Comparison of ENCODE assay signal across 31 cellular contexts in the genomic region with DNA sequence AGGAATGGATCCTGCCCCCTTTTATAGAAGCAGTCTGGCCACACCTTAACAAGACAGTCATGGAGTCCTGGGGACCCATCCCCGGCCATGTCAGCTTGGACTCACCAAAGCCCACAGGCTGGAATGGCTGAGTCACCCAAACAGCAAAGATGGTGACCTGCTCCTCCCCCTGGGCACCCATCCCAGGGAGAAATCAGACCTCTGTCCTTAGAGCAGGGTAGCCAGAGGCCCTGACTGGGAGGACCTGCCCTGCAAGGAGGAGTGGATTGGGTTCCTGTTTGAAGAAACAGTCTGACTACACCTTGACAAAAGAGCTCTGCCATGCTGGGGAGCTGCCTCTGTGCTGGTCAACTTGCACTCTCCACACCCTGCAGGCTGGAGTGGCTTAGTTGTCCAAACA. TPM values are rescaled to one million over a fixed set of nuclear protein-coding genes. Genes with fewer than 3 reads are reported as not detected.
DNase-seq lines count a peak whose midpoint lies in the region; ATAC-seq and TF ChIP-seq lines count a peak whose summit lies in the region.
"Had no signal": no experiment of that assay in that cellular context is flagged by ENCODE, and none has a peak within 500 bp of the region (broad histone marks: within the 10 kb centered on the region; RNA-seq: fewer than 3 reads in every experiment).

No MANE protein-coding gene starts in this region.

- H3K36me3 Mint-ChIP-seq in activated naive CD4-positive, alpha-beta T cell treated with anti-CD3 and anti-CD28 coated beads, Interleukin-2, amount 10 ng/mL, durations not matched to agents 7 days and 5 days: no peaks in the 10 kb centered on the region
- H3K36me3 Mint-ChIP-seq: CD4-positive, CD25-positive, alpha-beta regulatory T cell had no signal

- H3F3A ChIP-seq in SK-N-SH (replicated peaks; ENCODE audit: insufficient read depth): no peaks in the 10 kb centered on the region
- no peaks in the 10 kb centered on the region for H3F3A ChIP-seq in PC-9 (ENCODE audit: insufficient read depth, low read depth)

- intact Hi-C loops in PC-9 (cut with micrococcal nuclease; ENCODE audit: unreplicated experiment): no loop called here
- intact Hi-C loops in upper lobe of right lung (cut with DNase I): no loop called here

- CTCF ChIA-PET in SK-N-SH (lab: Yijun Ruan, JAX): interaction anchor here (0.5 kb wide), 1 partner anchor 22 kb away, joined by 4 read pairs; no protein-coding TSS in a partner anchor
- CTCF ChIA-PET in PC-9 (lab: Charles Lee): no interaction called here
- CTCF ChIA-PET in activated naive CD4-positive, alpha-beta T cell treated with anti-CD3 and anti-CD28 coated beads, Interleukin-2, amount 10 ng/mL, durations not matched to agents 7 days and 5 days (lab: Charles Lee): no interaction called here

- H3K27me3 Mint-ChIP-seq in activated naive CD4-positive, alpha-beta T cell treated with anti-CD3 and anti-CD28 coated beads, Interleukin-2, amount 10 ng/mL, durations not matched to agents 7 days and 5 days: no peaks in the 10 kb centered on the region

- no peak overlapping the region for H3K27ac Mint-ChIP-seq in activated naive CD4-positive, alpha-beta T cell treated with anti-CD3 and anti-CD28 coated beads, Interleukin-2, amount 10 ng/mL, durations not matched to agents 7 days and 5 days
- H3K27ac Mint-ChIP-seq: activated CD4-positive, alpha-beta T cell treated with anti-CD3 and anti-CD28 coated beads, Interleukin-2, amount 10 ng/mL, durations not matched to agents 24 days and 14 days; activated T-cell treated with anti-CD3 and anti-CD28 coated beads, Interleukin-2, amount 50 U/mL, for 72 hours; CD4-positive, CD25-positive, alpha-beta regulatory T cell; endodermal cell; immature natural killer cell had no signal

- H3K9me3 Mint-ChIP-seq in activated naive CD4-positive, alpha-beta T cell treated with anti-CD3 and anti-CD28 coated beads, Interleukin-2, amount 10 ng/mL, durations not matched to agents 7 days and 5 days: peaks cover 12% of the 10 kb centered on the region

- no peak overlapping the region for H3K27ac ChIP-seq in SK-N-SH (ENCODE audit: low read depth in 2 of 2, low read length in 1 of 2)
- H3K27ac ChIP-seq in PC-9: peak overlapping the region; percentile 14; the same call in 1 of the 2 replicates
- H3K27ac ChIP-seq in upper lobe of right lung: no peak overlapping the region
- H3K27ac ChIP-seq: adrenal gland, cardiac muscle cell, prostate gland, skin epidermis, testis, uterus had no signal

- H3K4me2 ChIP-seq in SK-N-SH: no peak overlapping the region
- H3K4me2 ChIP-seq in PC-9: 0 out of 2 replicates have a peak overlapping the region, but pooled peaks have one; percentile 3

- H4K20me1 ChIP-seq in SK-N-SH (ENCODE audit: insufficient read depth) (no peaks in the 10 kb centered on the region), PC-9 (ENCODE audit: insufficient read depth) (no peaks in the 10 kb centered on the region)

- H3K9ac ChIP-seq in SK-N-SH: no peak overlapping the region

- no peak for TF ChIP-seq RAD21 in SK-N-SH (IDR thresholded peaks at IDR 0.05; ENCODE audit: low read length)

- ATAC-seq in SK-N-SH treated with all-trans-retinoic acid at 6 μM for 48 hours: no peak
- peak; percentile 9 for ATAC-seq in upper lobe of right lung
- ATAC-seq: activated T-cell treated with anti-CD3 and anti-CD28 coated beads, Interleukin-2, amount 50 U/mL, for 72 hours; stimulated activated naive CD8-positive, alpha-beta T cell treated with anti-CD3 and anti-CD28 coated beads, Interleukin-15, Interleukin-2, amounts not matched to agents 100 U/mL and 50 U/mL, for 24 hours had no signal

- no peak for TF ChIP-seq CTCF in SK-N-SH (IDR thresholded peaks at IDR 0.05)
- TF ChIP-seq CTCF in PC-9 (conservative IDR thresholded peaks at IDR 0.05): no peak
- TF ChIP-seq CTCF in upper lobe of right lung (IDR thresholded peaks at IDR 0.05): no peak

- no peak for TF ChIP-seq POLR2A in erythroblast (IDR thresholded peaks at IDR 0.05; ENCODE audit: low read length)

- BruUV-seq in PC-9 (replicated peaks; lab: Mats Ljungman, UMichigan): no TSS peak

- 67% methylated on average over 1 of the region's 1 CpG for WGBS in SK-N-SH (ENCODE audit: low lambda C conversion rate)

- H3K36me3 ChIP-seq in SK-N-SH (replicated peaks in 1 of 2; ENCODE audit: control insufficient read depth in 1 of 2, insufficient read depth in 2 of 2, low read length in 1 of 2) (no peaks in the 10 kb centered on the region), PC-9 (ENCODE audit: low read depth) (no peaks in the 10 kb centered on the region), upper lobe of right lung (no peaks in the 10 kb centered on the region)
- H3K36me3 ChIP-seq: adrenal gland, cardiac muscle cell, prostate gland, uterus had no signal

- H3K79me2 ChIP-seq in SK-N-SH (ENCODE audit: insufficient read depth) (no peaks in the 10 kb centered on the region), PC-9 (ENCODE audit: low read depth) (no peaks in the 10 kb centered on the region)

- H3K4me1 ChIP-seq in SK-N-SH (ENCODE audit: control insufficient read depth in 1 of 2, insufficient read depth in 2 of 2, low read depth in 1 of 2, low read length in 1 of 2) (no peaks in the 10 kb centered on the region; a peak in 1 of 4 replicates), PC-9 (replicated peaks; ENCODE audit: insufficient read depth) (peaks cover 11% of the 10 kb centered on the region), upper lobe of right lung (no peaks in the 10 kb centered on the region)
- H3K4me1 ChIP-seq: adrenal gland, prostate gland, testis, uterus had no signal

- POLR2A ChIA-PET in SK-N-SH (lab: Yijun Ruan, JAX): no interaction called here
- POLR2A ChIA-PET in PC-9 (lab: Charles Lee; ENCODE audit: unreplicated experiment): interaction anchor here (0.6 to 0.8 kb wide), 3 partner anchors 63 to 130 kb away, joined by 4 to 11 read pairs (median 6); no protein-coding TSS in a partner anchor

- no peaks in the 10 kb centered on the region for H3K9me2 ChIP-seq in SK-N-SH
- H3K9me2 ChIP-seq in PC-9 (ENCODE audit: insufficient read depth): no peaks in the 10 kb centered on the region

- H2AFZ ChIP-seq in SK-N-SH (ENCODE audit: low read depth): 0 out of 2 replicates have a peak overlapping the region, but pooled peaks have one; percentile 16
- H2AFZ ChIP-seq in PC-9: peak overlapping the region; percentile 67; the same call in 1 of the 2 replicates

- no peaks in the 10 kb centered on the region for H3K27me3 ChIP-seq in SK-N-SH (ENCODE audit: insufficient read depth)
- H3K27me3 ChIP-seq in PC-9 (ENCODE audit: insufficient read depth, low read depth): no peaks in the 10 kb centered on the region
- no peaks in the 10 kb centered on the region for H3K27me3 ChIP-seq in upper lobe of right lung
- H3K27me3 ChIP-seq: adrenal gland, cardiac muscle cell, testis, uterus had no signal

- no peaks in the 10 kb centered on the region for H3K4me1 Mint-ChIP-seq in activated naive CD4-positive, alpha-beta T cell treated with anti-CD3 and anti-CD28 coated beads, Interleukin-2, amount 10 ng/mL, durations not matched to agents 7 days and 5 days
- H3K4me1 Mint-ChIP-seq: activated CD4-positive, alpha-beta T cell treated with anti-CD3 and anti-CD28 coated beads, Interleukin-2, amount 10 ng/mL, durations not matched to agents 24 days and 14 days; endodermal cell; immature natural killer cell had no signal

- H3K4me3 Mint-ChIP-seq in activated naive CD4-positive, alpha-beta T cell treated with anti-CD3 and anti-CD28 coated beads, Interleukin-2, amount 10 ng/mL, durations not matched to agents 7 days and 5 days: no peak overlapping the region
- H3K4me3 Mint-ChIP-seq: activated CD4-positive, alpha-beta T cell treated with anti-CD3 and anti-CD28 coated beads, Interleukin-2, amount 10 ng/mL, durations not matched to agents 24 days and 14 days; activated T-cell treated with anti-CD3 and anti-CD28 coated beads, Interleukin-2, amount 50 U/mL, for 72 hours; CD4-positive, CD25-positive, alpha-beta regulatory T cell; endodermal cell; immature natural killer cell had no signal

- H3K9me3 ChIP-seq in SK-N-SH: no peaks in the 10 kb centered on the region
- H3K9me3 ChIP-seq in PC-9 (ENCODE audit: insufficient read depth, low read depth): peaks cover 14% of the 10 kb centered on the region; the same call in 1 of the 2 replicates
- no peaks in the 10 kb centered on the region for H3K9me3 ChIP-seq in upper lobe of right lung
- H3K9me3 ChIP-seq: adrenal gland, prostate gland, testis, uterus had no signal

- in situ Hi-C loops in KBM-7 (cut with MboI; ENCODE audit: low pct_unique_long_range_greater_than_20kb, low sequenced_read_pairs): no loop called here

- H3K4me3 ChIP-seq in SK-N-SH (ENCODE audit: low read depth in 2 of 2, low read length in 1 of 2) (no peak overlapping the region), PC-9 (no peak overlapping the region), upper lobe of right lung (no peak overlapping the region)
- H3K4me3 ChIP-seq: adrenal gland, cardiac muscle cell, prostate gland, skin epidermis, testis, uterus had no signal

- no peak for DNase-seq in SK-N-SH
- DNase-seq in PC-9: peak; percentile 59 to 84
- peak; percentile 12 to 33 for DNase-seq in erythroblast (lab: John Stamatoyannopoulos, UW)
- no peak for DNase-seq in upper lobe of right lung
- no peak for DNase-seq in HT-29 (ENCODE audit: low spot score)
- no peak for DNase-seq in KBM-7
- DNase-seq in activated naive CD4-positive, alpha-beta T cell treated with anti-CD3 and anti-CD28 coated beads, Interleukin-2, amount 10 ng/mL, durations not matched to agents 7 days and 5 days: no peak
- DNase-seq: 8988T; activated CD4-positive, alpha-beta T cell treated with anti-CD3 and anti-CD28 coated beads, Interleukin-2, amount 10 ng/mL, durations not matched to agents 24 days and 14 days; activated naive CD4-positive, alpha-beta T cell; activated T-cell treated with anti-CD3 and anti-CD28 coated beads, Interleukin-2, amount 50 U/mL, for 72 hours; CD4-positive, CD25-positive, alpha-beta regulatory T cell; endodermal cell; hippocampal formation; immature natural killer cell; KG1; mesenchymal stem cell; NCI-H146; NCI-H2107; OCI-M1; Right ventricle myocardium superior; stimulated activated naive CD8-positive, alpha-beta T cell treated with anti-CD3 and anti-CD28 coated beads, Interleukin-15, Interleukin-2, amounts not matched to agents 100 U/mL and 50 U/mL, for 24 hours; testis; uterus had no signal

- TF ChIP-seq EP300 in SK-N-SH (IDR thresholded peaks at IDR 0.05; ENCODE audit: borderline replicate concordance in 1 of 2, low read depth in 1 of 2, low read length in 1 of 2): no peak

RNA-seq across cellular contexts. Expression of gene MGP, which starts 16.7 kb away (rescaled TPM):
- 76.2 and 109 TPM in 2 replicates for polyA plus RNA-seq in SK-N-SH (2012; rRNA removed)
- 103 and 113 TPM in 2 replicates for polyA plus RNA-seq in SK-N-SH (2012; cell fraction: cytosol; rRNA removed)
- polyA plus RNA-seq in SK-N-SH (2012; cell fraction: nucleus; rRNA removed): 41.9 and 53.5 TPM in 2 replicates
- total RNA-seq in PC-9 (2021): 79.8 and 89.3 TPM in 2 replicates
- total RNA-seq in upper lobe of right lung: 472 TPM
- total RNA-seq in HT-29 (2014; rRNA removed; shearing (Covaris generic)): 0.21 and 0.64 TPM in 2 replicates
- total RNA-seq: activated CD4-positive, alpha-beta T cell treated with anti-CD3 and anti-CD28 coated beads, Interleukin-2, amount 10 ng/mL, durations not matched to agents 24 days and 14 days; cardiac muscle cell; endodermal cell; H1; NCI-H460 had no signal
- polyA plus RNA-seq: H1 had no signal

RNA-seq across cellular contexts. Expression of gene ART4, which starts 25.6 kb away (rescaled TPM):
- not detected in 2 replicates for polyA plus RNA-seq in SK-N-SH (2012; rRNA removed)
- polyA plus RNA-seq in SK-N-SH (2012; cell fraction: cytosol; rRNA removed): 0.01 TPM in 2 replicates
- 0.01 TPM in 1 of 2 replicates, not detected in the other for polyA plus RNA-seq in SK-N-SH (2012; cell fraction: nucleus; rRNA removed)
- total RNA-seq in PC-9 (2021): not detected in 2 replicates
- 5.7 TPM for total RNA-seq in upper lobe of right lung
- not detected in 2 replicates for total RNA-seq in HT-29 (2014; rRNA removed; shearing (Covaris generic))
- total RNA-seq: activated CD4-positive, alpha-beta T cell treated with anti-CD3 and anti-CD28 coated beads, Interleukin-2, amount 10 ng/mL, durations not matched to agents 24 days and 14 days; activated T-cell treated with anti-CD3 and anti-CD28 coated beads, Interleukin-2, amount 50 U/mL, for 72 hours; cardiac muscle cell; CD4-positive, CD25-positive, alpha-beta regulatory T cell; endodermal cell; H1; NCI-H460 had no signal
- polyA plus RNA-seq: CD4-positive, CD25-positive, alpha-beta regulatory T cell; H1; immature natural killer cell had no signal

RNA-seq across cellular contexts. Expression of gene SMCO3, which starts 54.9 kb away (rescaled TPM):
- polyA plus RNA-seq in SK-N-SH (2012; rRNA removed): 0.03 and 0.18 TPM in 2 replicates
- polyA plus RNA-seq in SK-N-SH (2012; cell fraction: cytosol; rRNA removed): 0.14 and 0.18 TPM in 2 replicates
- 0.08 and 0.14 TPM in 2 replicates for polyA plus RNA-seq in SK-N-SH (2012; cell fraction: nucleus; rRNA removed)
- total RNA-seq in PC-9 (2021): not detected in 2 replicates
- 1.9 TPM for total RNA-seq in upper lobe of right lung
- total RNA-seq in HT-29 (2014; rRNA removed; shearing (Covaris generic)): not detected in 2 replicates
- total RNA-seq: activated CD4-positive, alpha-beta T cell treated with anti-CD3 and anti-CD28 coated beads, Interleukin-2, amount 10 ng/mL, durations not matched to agents 24 days and 14 days; activated T-cell treated with anti-CD3 and anti-CD28 coated beads, Interleukin-2, amount 50 U/mL, for 72 hours; cardiac muscle cell; CD4-positive, CD25-positive, alpha-beta regulatory T cell; endodermal cell; H1; NCI-H460; Right ventricle myocardium superior had no signal
- polyA plus RNA-seq: H1 had no signal

Comparison
In these comparisons a context has a peak if more than half of its experiments do, and no peak if none do; other contexts are left out.
1. DNase-seq: peak in PC-9 (2 of 2) and erythroblast (2 of 2); none in SK-N-SH (single experiment), upper lobe of right lung (single experiment), HT-29 (single experiment), KBM-7 (single experiment) and activated naive CD4-positive, alpha-beta T cell treated with anti-CD3 and anti-CD28 coated beads, Interleukin-2, amount 10 ng/mL, durations not matched to agents 7 days and 5 days (single experiment).
2. RNA of gene MGP, which starts 16.7 kb away (total RNA-seq): 472 TPM in upper lobe of right lung (single experiment) and 79.8 to 89.3 TPM in PC-9; 0.21 to 0.64 TPM in HT-29; every median in the first group is over 10 times any median in the second.